In the genomic region with DNA sequence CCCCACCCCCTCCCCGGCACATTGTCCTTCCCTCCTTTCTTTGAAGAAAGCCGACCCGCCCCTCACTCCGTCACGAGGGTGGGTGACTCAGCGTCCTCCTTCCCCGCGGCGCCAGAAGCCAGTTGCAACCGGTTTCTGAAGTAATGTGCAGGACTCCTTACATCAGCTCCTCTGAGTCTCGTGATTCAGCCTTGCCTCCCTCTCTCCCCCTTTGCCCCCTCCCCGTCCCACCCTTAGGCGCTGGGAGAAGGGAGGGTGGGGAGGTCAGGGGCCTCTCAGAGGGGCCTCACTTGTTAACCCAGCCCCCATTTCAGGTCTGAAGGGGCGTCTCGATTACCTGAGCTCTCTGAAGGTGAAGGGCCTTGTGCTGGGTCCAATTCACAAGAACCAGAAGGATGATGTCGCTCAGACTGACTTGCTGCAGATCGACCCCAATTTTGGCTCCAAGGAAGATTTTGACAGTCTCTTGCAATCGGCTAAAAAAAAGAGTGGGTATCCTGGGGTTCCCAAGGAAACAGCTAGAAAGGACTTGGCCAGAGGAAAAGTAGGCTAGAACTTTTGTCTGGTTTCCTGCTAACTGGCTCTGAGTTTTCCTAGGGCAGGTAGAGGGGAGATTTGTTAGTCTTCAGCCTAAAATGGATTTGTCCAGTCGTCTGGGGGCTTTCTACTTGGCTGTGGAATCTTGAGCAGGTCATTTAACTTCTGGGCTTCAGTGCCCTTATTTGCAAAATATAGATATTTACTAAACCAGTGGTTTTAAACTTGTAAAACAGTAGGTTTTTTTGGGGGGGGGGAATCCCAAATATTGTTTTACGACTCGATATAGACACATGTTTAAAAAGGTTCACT, we compare ENCODE assay signal across 8 cellular contexts. TPM values are rescaled to one million over a fixed set of nuclear protein-coding genes. Genes with fewer than 3 reads are reported as not detected.
A peak's percentile ranks its signal among the peaks of the same experiment; 100 is the strongest.
DNase-seq lines count a peak whose midpoint lies in the region; ATAC-seq, FAIRE-seq and TF ChIP-seq lines count a peak whose summit lies in the region.

No MANE protein-coding gene starts in this region.

- H3K4me2 ChIP-seq in astrocyte (ENCODE audit: low read length) = peak overlapping the region; percentile 87

- TF ChIP-seq CTCF in NB4 (IDR thresholded peaks at IDR 0.05; ENCODE audit: low read depth, low read length) = no peak
- no peak for TF ChIP-seq CTCF in astrocyte (IDR thresholded peaks at IDR 0.05; ENCODE audit: insufficient read depth, low read depth, low read length)
- TF ChIP-seq CTCF in gastrocnemius medialis (IDR thresholded peaks at IDR 0.05 in 4 of 5, conservative IDR thresholded peaks at IDR 0.05 in 1 of 5) = no peak

- H3K9ac ChIP-seq in astrocyte (ENCODE audit: low read length) = peak overlapping the region; percentile 100

- TF ChIP-seq POLR2A in GM12891 (IDR thresholded peaks at IDR 0.05; ENCODE audit: low read depth, low read length) (peak; percentile 42; the same call in 1 of the 2 replicates), NB4 (IDR thresholded peaks at IDR 0.05; ENCODE audit: extremely low read depth, insufficient read length) (peak; percentile 12), gastrocnemius medialis (IDR thresholded peaks at IDR 0.05) (peak in 1 of 2 donors; percentile 61)

- H3K27ac ChIP-seq in astrocyte (ENCODE audit: low read depth, low read length) (peak overlapping the region; percentile 97), gastrocnemius medialis (peak overlapping the region; percentile 96 to 100 (median 98))

- H3K9me3 ChIP-seq in astrocyte (ENCODE audit: insufficient read depth, low read depth, low read length) (no peaks in the 10 kb centered on the region), gastrocnemius medialis (no peaks in the 10 kb centered on the region)

- peaks cover 65% of the 10 kb centered on the region for H3K79me2 ChIP-seq in astrocyte (ENCODE audit: insufficient read depth, low read length)

- H3K4me3 ChIP-seq in NB4 (ENCODE audit: low read depth, low read length) (peak overlapping the region; percentile 99), astrocyte (ENCODE audit: insufficient read depth, low read depth, low read length) (peak overlapping the region; percentile 81), gastrocnemius medialis (peak overlapping the region; percentile 78 to 99 (median 97))

- no peaks in the 10 kb centered on the region for H3K27me3 Mint-ChIP-seq in T-helper 2 cell treated with Interferon-gamma antibody and Interleukin-4, amounts not matched to agents 5 μg/mL and 100 μg/mL, for 36 hours (ENCODE audit: low read depth)
- H3K27me3 Mint-ChIP-seq in astrocyte (ENCODE audit: low read depth, unreplicated experiment) = no peaks in the 10 kb centered on the region

- intact Hi-C loops in gastrocnemius medialis (cut with DNase I; ENCODE audit: low total_unique reads) = loop anchor here (1.0 to 2.0 kb wide), 5 partner anchors 27 to 911 kb away; partner anchors contain the start of gene NXF1

- H4K20me1 ChIP-seq in astrocyte (ENCODE audit: insufficient read depth, low read length) = peaks cover 43% of the 10 kb centered on the region

- H3K27me3 ChIP-seq in astrocyte (ENCODE audit: insufficient read depth, low read length) (no peaks in the 10 kb centered on the region), gastrocnemius medialis (no peaks in the 10 kb centered on the region)

- peaks cover 50% of the 10 kb centered on the region for H3K4me1 Mint-ChIP-seq in T-helper 2 cell treated with Interferon-gamma antibody and Interleukin-4, amounts not matched to agents 5 μg/mL and 100 μg/mL, for 36 hours (ENCODE audit: low read depth)
- H3K4me1 Mint-ChIP-seq in astrocyte (ENCODE audit: low read depth, unreplicated experiment) = peaks cover 29% of the 10 kb centered on the region

- no peak for DNase-seq in GM12891 (ENCODE audit: insufficient read length, low spot score)
- DNase-seq in NB4 (ENCODE audit: low read depth) = peak; percentile 99
- DNase-seq in T-helper 2 cell treated with Interferon-gamma antibody and Interleukin-4, amounts not matched to agents 5 μg/mL and 100 μg/mL, for 36 hours (ENCODE audit: low spot score) = peak; percentile 93
- peak; percentile 90 for DNase-seq in astrocyte (ENCODE audit: low read depth)
- peak in 49 of 51 donors; percentile 59 to 96 (median 83) for DNase-seq in hypothalamus (lab: John Stamatoyannopoulos, UW)
- peak; percentile 96 to 97 for DNase-seq in gastrocnemius medialis

- no peaks in the 10 kb centered on the region for H3K9me3 Mint-ChIP-seq in T-helper 2 cell treated with Interferon-gamma antibody and Interleukin-4, amounts not matched to agents 5 μg/mL and 100 μg/mL, for 36 hours
- H3K9me3 Mint-ChIP-seq in astrocyte (ENCODE audit: unreplicated experiment) = no peaks in the 10 kb centered on the region

- FAIRE-seq in GM12891 (lab: Jason Lieb, UNC) (no peak), astrocyte (lab: Jason Lieb, UNC) (no peak)

- H3K36me3 Mint-ChIP-seq in T-helper 2 cell treated with Interferon-gamma antibody and Interleukin-4, amounts not matched to agents 5 μg/mL and 100 μg/mL, for 36 hours (ENCODE audit: low read depth) = peaks cover 58% of the 10 kb centered on the region
- peaks cover 30% of the 10 kb centered on the region for H3K36me3 Mint-ChIP-seq in astrocyte (ENCODE audit: low read depth, unreplicated experiment)

- H3K36me3 ChIP-seq in astrocyte (ENCODE audit: insufficient read depth, low read length) (peaks cover 38% of the 10 kb centered on the region), gastrocnemius medialis (peaks cover 11 to 45% of the 10 kb centered on the region in 2 donors)

- in situ Hi-C loops in gastrocnemius medialis (cut with MboI; ENCODE audit: low sequenced_read_pairs in 4 of 4) = loop anchor here in 1 of 4 donors (25.0 kb wide), 1 partner anchor 770 kb away; the partner anchor contains the start of gene INCENP

- H3K4me3 Mint-ChIP-seq in T-helper 2 cell treated with Interferon-gamma antibody and Interleukin-4, amounts not matched to agents 5 μg/mL and 100 μg/mL, for 36 hours = peak overlapping the region; percentile 95
- H3K4me3 Mint-ChIP-seq in astrocyte (ENCODE audit: unreplicated experiment) = peak overlapping the region; percentile 99

- peak; percentile 50 for ATAC-seq in HG02571 (IDR thresholded peaks at IDR 0.05; ENCODE audit: unreplicated experiment)
- ATAC-seq in gastrocnemius medialis = peak; percentile 81
- ATAC-seq in GM19324 (IDR thresholded peaks at IDR 0.05; ENCODE audit: low FRiP score, unreplicated experiment) = no peak

- no peak overlapping the region for H2AFZ ChIP-seq in astrocyte (ENCODE audit: low read depth, low read length)

- H3K4me1 ChIP-seq in astrocyte (ENCODE audit: insufficient read depth, low read length) = peaks cover 32% of the 10 kb centered on the region
- H3K4me1 ChIP-seq in gastrocnemius medialis = peaks cover 36 to 39% of the 10 kb centered on the region in 2 donors

- peak overlapping the region; percentile 100 for H3K27ac Mint-ChIP-seq in T-helper 2 cell treated with Interferon-gamma antibody and Interleukin-4, amounts not matched to agents 5 μg/mL and 100 μg/mL, for 36 hours
- H3K27ac Mint-ChIP-seq in astrocyte (ENCODE audit: unreplicated experiment) = peak overlapping the region; percentile 99

TF ChIP-seq in GM12891, 5 proteins besides CTCF, POLR2A, EP300 and RAD21:
- TF ChIP-seq POLR2AphosphoS5 (IDR thresholded peaks at IDR 0.05; ENCODE audit: low read depth, low read length) = no peak; the same call in 1 of the 2 replicates
- TF ChIP-seq TAF1 (IDR thresholded peaks at IDR 0.05; ENCODE audit: low read depth, low read length) = peak; percentile 41; the same call in 1 of the 2 replicates

RNA-seq across cellular contexts. Expression of gene SLC3A2, which starts 1.1 kb away (rescaled TPM):
- polyA plus RNA-seq in GM12891 (2012; ENCODE audit: low read depth, missing spikeins) = 96.7 TPM
- 588 and 592 TPM in 2 replicates for total RNA-seq in astrocyte
- total RNA-seq in gastrocnemius medialis = 100 to 1,000 TPM; 158 to 278 (median 189) TPM

RNA-seq across cellular contexts. Expression of gene CHRM1, which starts 39.4 kb away (rescaled TPM):
- polyA plus RNA-seq in GM12891 (2012; ENCODE audit: low read depth, missing spikeins) = not detected
- total RNA-seq in astrocyte (not detected in 2 replicates), gastrocnemius medialis (not detected)

RNA-seq across cellular contexts. Expression of gene WDR74, which starts 42.4 kb away (rescaled TPM):
- polyA plus RNA-seq in GM12891 (2012; ENCODE audit: low read depth, missing spikeins) = 47.9 TPM
- total RNA-seq in astrocyte (46.8 and 53.5 TPM in 2 replicates), gastrocnemius medialis (100 to 1,000 TPM in 1 of 4 donors, 10 to 100 TPM in 3; 66.4 to 133 (median 87.0) TPM)

RNA-seq across cellular contexts. Expression of gene TEX54, which starts 49.2 kb away (rescaled TPM):
- 0.42 TPM for polyA plus RNA-seq in GM12891 (2012; ENCODE audit: low read depth, missing spikeins)
- total RNA-seq in astrocyte (not detected in 2 replicates), gastrocnemius medialis (not detected)

RNA-seq across cellular contexts. Expression of gene STX5, which starts 50.0 kb away (rescaled TPM):
- 30.5 TPM for polyA plus RNA-seq in GM12891 (2012; ENCODE audit: low read depth, missing spikeins)
- 44.2 and 45.7 TPM in 2 replicates for total RNA-seq in astrocyte
- 10 to 100 TPM; 16.2 to 26.0 (median 24.9) TPM for total RNA-seq in gastrocnemius medialis
